21 cellular contexts compared by ENCODE assay signal in genomic region chr1:179762241-179762640, GRCh38. TPM values are rescaled to one million over a fixed set of nuclear protein-coding genes. Genes with fewer than 3 reads are reported as not detected.
"Had no signal": no experiment of that assay in that cellular context is flagged by ENCODE, and none has a peak within 500 bp of the region (broad histone marks: within the 10 kb centered on the region; RNA-seq: fewer than 3 reads in every experiment).

No MANE protein-coding gene starts in this region.

- DNase-seq: Kasumi-1, MM.1S, NCI-H1436, NCI-H187, NCI-H2029, NCI-H2081 treated with DMSO at 0.1 percent for 48 hours, NCI-H2171, NCI-H510A, NCI-H524 treated with DMSO at 0.1 percent for 48 hours, NCI-H69, NCI-H774, PC-3, SHP77 had no signal

- H3K9me3 ChIP-seq: SJSA1 had no signal

- H3K36me3 Mint-ChIP-seq: IgD-negative memory B cell had no signal

- H3K4me3 Mint-ChIP-seq: IgD-negative memory B cell had no signal

- H3K9me3 Mint-ChIP-seq: IgD-negative memory B cell had no signal

- H3K36me3 ChIP-seq: SJSA1 had no signal

- H3K4me1 Mint-ChIP-seq: IgD-negative memory B cell had no signal

- H3K4me1 ChIP-seq: SJSA1 had no signal

- H3K27ac ChIP-seq: HL-60, KMS-11, RWPE1, SJSA1, SK-N-MC had no signal

- H3K4me3 ChIP-seq: K562, SJSA1, SK-N-MC had no signal

RNA-seq across cellular contexts. Expression of gene FAM163A, which starts 19.1 kb away (rescaled TPM):
- total RNA-seq: K562, OCI-LY7, PC-3, SJSA1 had no signal
